In the genomic region with DNA sequence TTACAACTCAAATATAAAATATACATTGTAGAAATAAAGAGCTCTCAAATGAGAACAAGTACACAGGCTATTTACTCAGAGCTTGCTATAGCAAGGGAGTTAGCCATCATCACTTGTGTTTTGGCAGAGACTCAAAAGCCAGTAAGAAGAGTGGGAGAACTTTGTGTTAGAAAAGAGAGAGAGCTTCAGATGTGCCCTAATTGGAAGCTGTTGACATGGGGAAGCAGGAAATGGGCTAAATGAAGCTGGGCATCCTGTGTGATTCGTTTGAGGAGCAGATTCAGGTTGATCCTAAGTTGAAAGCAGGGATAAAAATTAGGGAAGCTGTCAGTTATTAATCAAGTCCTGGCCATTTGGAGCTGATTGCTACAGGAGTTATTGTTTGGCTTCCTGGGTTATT, we compare ENCODE assay signal across 23 cellular contexts.
A peak's percentile ranks its signal among the peaks of the same experiment; 100 is the strongest.
DNase-seq lines count a peak whose midpoint lies in the region; ATAC-seq and TF ChIP-seq lines count a peak whose summit lies in the region.
"Had no signal": no experiment of that assay in that cellular context is flagged by ENCODE, and none has a peak within 500 bp of the region (broad histone marks: within the 10 kb centered on the region; RNA-seq: fewer than 3 reads in every experiment).

No MANE protein-coding gene starts in this region.

- H3K79me2 ChIP-seq in GM23338 (replicated peaks; ENCODE audit: insufficient read depth): no peaks in the 10 kb centered on the region

- TF ChIP-seq CTCF in GM23338 (conservative IDR thresholded peaks at IDR 0.05; ENCODE audit: low read depth in 2 of 2): no peak
- TF ChIP-seq CTCF in foreskin fibroblast (IDR thresholded peaks at IDR 0.05; ENCODE audit: low read depth, low read length): no peak

- H3K27ac ChIP-seq in GM23338 (ENCODE audit: low read depth): peak overlapping the region; percentile 93; the same call in 1 of the 2 replicates

- no peaks in the 10 kb centered on the region for H3K27me3 Mint-ChIP-seq in GM23338 (ENCODE audit: insufficient read depth, low read depth, poor library complexity)
- no peaks in the 10 kb centered on the region for H3K27me3 Mint-ChIP-seq in activated T-helper 17 cell treated with anti-CD3 and anti-CD28 coated beads, Interleukin-2, amount 50 U/mL, for 72 hours

- H3K36me3 Mint-ChIP-seq in GM23338 (ENCODE audit: low read depth): peaks cover 25% of the 10 kb centered on the region
- no peaks in the 10 kb centered on the region for H3K36me3 Mint-ChIP-seq in activated T-helper 17 cell treated with anti-CD3 and anti-CD28 coated beads, Interleukin-2, amount 50 U/mL, for 72 hours (ENCODE audit: low read depth)
- H3K36me3 Mint-ChIP-seq: CD14-positive monocyte had no signal

- H3K27ac Mint-ChIP-seq in GM23338: no peak overlapping the region
- H3K27ac Mint-ChIP-seq in activated T-helper 17 cell treated with anti-CD3 and anti-CD28 coated beads, Interleukin-2, amount 50 U/mL, for 72 hours: no peak overlapping the region
- H3K27ac Mint-ChIP-seq: T-helper 2 cell treated with Interferon-gamma antibody and Interleukin-4, amounts not matched to agents 5 μg/mL and 100 μg/mL, for 36 hours had no signal

- H3K4me1 Mint-ChIP-seq in GM23338: no peaks in the 10 kb centered on the region; the same call in 2 of the 3 replicates
- H3K4me1 Mint-ChIP-seq in activated T-helper 17 cell treated with anti-CD3 and anti-CD28 coated beads, Interleukin-2, amount 50 U/mL, for 72 hours: no peaks in the 10 kb centered on the region
- H3K4me1 Mint-ChIP-seq: CD14-positive monocyte had no signal

- peaks cover 29% of the 10 kb centered on the region for H3K9me3 Mint-ChIP-seq in GM23338
- peaks cover 3% of the 10 kb centered on the region for H3K9me3 Mint-ChIP-seq in activated T-helper 17 cell treated with anti-CD3 and anti-CD28 coated beads, Interleukin-2, amount 50 U/mL, for 72 hours

- no peak overlapping the region for H3K4me3 ChIP-seq in GM23338
- H3K4me3 ChIP-seq in foreskin fibroblast (ENCODE audit: low read depth in 1 of 2, low read length in 2 of 2): no peak overlapping the region
- H3K4me3 ChIP-seq: HAP-1 had no signal

- H3K4me1 ChIP-seq in GM23338 (ENCODE audit: insufficient read depth): peaks cover 9% of the 10 kb centered on the region; the same call in 1 of the 2 replicates
- H3K4me1 ChIP-seq: HAP-1 had no signal

- DNase-seq in DMS53 (lab: John Stamatoyannopoulos, UW): peak; percentile 21
- no peak for DNase-seq in DMS53 treated with DMSO at 0.1 percent for 48 hours (lab: John Stamatoyannopoulos, UW; ENCODE audit: unreplicated experiment)
- no peak for DNase-seq in GM23338 (ENCODE audit: low spot score)
- DNase-seq in NCI-H226: peak; percentile 26
- DNase-seq in inferior parietal cortex (ENCODE audit: extremely low spot score): peak; percentile 5
- DNase-seq in C1 segment of cervical spinal cord (lab: John Stamatoyannopoulos, UW): no peak
- no peak for DNase-seq in foreskin fibroblast
- DNase-seq: 8988T; AML-193; DND-41; KG1; NCI-H1417 treated with DMSO at 0.1 percent for 48 hours; NCI-H187; NCI-H345; NCI-H526 treated with DMSO at 0.1 percent for 48 hours; NK-92 treated with Interleukin-12 subunit alpha and Interleukin-12 subunit beta, amount 100 ng/mL, for 24 hours; SIG-M5 had no signal

- no peaks in the 10 kb centered on the region for H4K20me1 ChIP-seq in GM23338 (replicated peaks; ENCODE audit: insufficient read depth)

- ATAC-seq in GM23338: no peak
- no peak for ATAC-seq in activated T-helper 17 cell treated with anti-CD3 and anti-CD28 coated beads, Interleukin-2, amount 50 U/mL, for 72 hours (replicated peaks)
- ATAC-seq: Panc1, SK-N-SH treated with all-trans-retinoic acid at 6 μM for 48 hours had no signal

- H2AFZ ChIP-seq in GM23338: no peak overlapping the region

- no peak overlapping the region for H3K4me2 ChIP-seq in GM23338

- no peaks in the 10 kb centered on the region for H3K9me2 ChIP-seq in GM23338 (ENCODE audit: insufficient read depth)

- H3K36me3 ChIP-seq in GM23338 (ENCODE audit: insufficient read depth): no peaks in the 10 kb centered on the region; the same call in 1 of the 2 replicates
- H3K36me3 ChIP-seq: HAP-1 had no signal

- no peaks in the 10 kb centered on the region for H3F3A ChIP-seq in GM23338 (replicated peaks; ENCODE audit: low read depth)

- no peaks in the 10 kb centered on the region for H3K27me3 ChIP-seq in GM23338 (ENCODE audit: insufficient read depth)

- H3K4me3 Mint-ChIP-seq in GM23338: no peak overlapping the region
- no peak overlapping the region for H3K4me3 Mint-ChIP-seq in activated T-helper 17 cell treated with anti-CD3 and anti-CD28 coated beads, Interleukin-2, amount 50 U/mL, for 72 hours
- H3K4me3 Mint-ChIP-seq: CD14-positive monocyte; T-helper 2 cell treated with Interferon-gamma antibody and Interleukin-4, amounts not matched to agents 5 μg/mL and 100 μg/mL, for 36 hours had no signal

TF ChIP-seq in GM23338, 12 proteins besides CTCF, POLR2A, EP300 and RAD21 (continues in another document):
- TF ChIP-seq EZH2 (IDR thresholded peaks at IDR 0.05; ENCODE audit: low read depth, unreplicated experiment): no peak
- no peak for TF ChIP-seq ZNF114 (CRISPR knock-in tag; IDR thresholded peaks at IDR 0.05)
- TF ChIP-seq NANOG (IDR thresholded peaks at IDR 0.05; ENCODE audit: borderline replicate concordance): no peak
- TF ChIP-seq, protein P1, sequence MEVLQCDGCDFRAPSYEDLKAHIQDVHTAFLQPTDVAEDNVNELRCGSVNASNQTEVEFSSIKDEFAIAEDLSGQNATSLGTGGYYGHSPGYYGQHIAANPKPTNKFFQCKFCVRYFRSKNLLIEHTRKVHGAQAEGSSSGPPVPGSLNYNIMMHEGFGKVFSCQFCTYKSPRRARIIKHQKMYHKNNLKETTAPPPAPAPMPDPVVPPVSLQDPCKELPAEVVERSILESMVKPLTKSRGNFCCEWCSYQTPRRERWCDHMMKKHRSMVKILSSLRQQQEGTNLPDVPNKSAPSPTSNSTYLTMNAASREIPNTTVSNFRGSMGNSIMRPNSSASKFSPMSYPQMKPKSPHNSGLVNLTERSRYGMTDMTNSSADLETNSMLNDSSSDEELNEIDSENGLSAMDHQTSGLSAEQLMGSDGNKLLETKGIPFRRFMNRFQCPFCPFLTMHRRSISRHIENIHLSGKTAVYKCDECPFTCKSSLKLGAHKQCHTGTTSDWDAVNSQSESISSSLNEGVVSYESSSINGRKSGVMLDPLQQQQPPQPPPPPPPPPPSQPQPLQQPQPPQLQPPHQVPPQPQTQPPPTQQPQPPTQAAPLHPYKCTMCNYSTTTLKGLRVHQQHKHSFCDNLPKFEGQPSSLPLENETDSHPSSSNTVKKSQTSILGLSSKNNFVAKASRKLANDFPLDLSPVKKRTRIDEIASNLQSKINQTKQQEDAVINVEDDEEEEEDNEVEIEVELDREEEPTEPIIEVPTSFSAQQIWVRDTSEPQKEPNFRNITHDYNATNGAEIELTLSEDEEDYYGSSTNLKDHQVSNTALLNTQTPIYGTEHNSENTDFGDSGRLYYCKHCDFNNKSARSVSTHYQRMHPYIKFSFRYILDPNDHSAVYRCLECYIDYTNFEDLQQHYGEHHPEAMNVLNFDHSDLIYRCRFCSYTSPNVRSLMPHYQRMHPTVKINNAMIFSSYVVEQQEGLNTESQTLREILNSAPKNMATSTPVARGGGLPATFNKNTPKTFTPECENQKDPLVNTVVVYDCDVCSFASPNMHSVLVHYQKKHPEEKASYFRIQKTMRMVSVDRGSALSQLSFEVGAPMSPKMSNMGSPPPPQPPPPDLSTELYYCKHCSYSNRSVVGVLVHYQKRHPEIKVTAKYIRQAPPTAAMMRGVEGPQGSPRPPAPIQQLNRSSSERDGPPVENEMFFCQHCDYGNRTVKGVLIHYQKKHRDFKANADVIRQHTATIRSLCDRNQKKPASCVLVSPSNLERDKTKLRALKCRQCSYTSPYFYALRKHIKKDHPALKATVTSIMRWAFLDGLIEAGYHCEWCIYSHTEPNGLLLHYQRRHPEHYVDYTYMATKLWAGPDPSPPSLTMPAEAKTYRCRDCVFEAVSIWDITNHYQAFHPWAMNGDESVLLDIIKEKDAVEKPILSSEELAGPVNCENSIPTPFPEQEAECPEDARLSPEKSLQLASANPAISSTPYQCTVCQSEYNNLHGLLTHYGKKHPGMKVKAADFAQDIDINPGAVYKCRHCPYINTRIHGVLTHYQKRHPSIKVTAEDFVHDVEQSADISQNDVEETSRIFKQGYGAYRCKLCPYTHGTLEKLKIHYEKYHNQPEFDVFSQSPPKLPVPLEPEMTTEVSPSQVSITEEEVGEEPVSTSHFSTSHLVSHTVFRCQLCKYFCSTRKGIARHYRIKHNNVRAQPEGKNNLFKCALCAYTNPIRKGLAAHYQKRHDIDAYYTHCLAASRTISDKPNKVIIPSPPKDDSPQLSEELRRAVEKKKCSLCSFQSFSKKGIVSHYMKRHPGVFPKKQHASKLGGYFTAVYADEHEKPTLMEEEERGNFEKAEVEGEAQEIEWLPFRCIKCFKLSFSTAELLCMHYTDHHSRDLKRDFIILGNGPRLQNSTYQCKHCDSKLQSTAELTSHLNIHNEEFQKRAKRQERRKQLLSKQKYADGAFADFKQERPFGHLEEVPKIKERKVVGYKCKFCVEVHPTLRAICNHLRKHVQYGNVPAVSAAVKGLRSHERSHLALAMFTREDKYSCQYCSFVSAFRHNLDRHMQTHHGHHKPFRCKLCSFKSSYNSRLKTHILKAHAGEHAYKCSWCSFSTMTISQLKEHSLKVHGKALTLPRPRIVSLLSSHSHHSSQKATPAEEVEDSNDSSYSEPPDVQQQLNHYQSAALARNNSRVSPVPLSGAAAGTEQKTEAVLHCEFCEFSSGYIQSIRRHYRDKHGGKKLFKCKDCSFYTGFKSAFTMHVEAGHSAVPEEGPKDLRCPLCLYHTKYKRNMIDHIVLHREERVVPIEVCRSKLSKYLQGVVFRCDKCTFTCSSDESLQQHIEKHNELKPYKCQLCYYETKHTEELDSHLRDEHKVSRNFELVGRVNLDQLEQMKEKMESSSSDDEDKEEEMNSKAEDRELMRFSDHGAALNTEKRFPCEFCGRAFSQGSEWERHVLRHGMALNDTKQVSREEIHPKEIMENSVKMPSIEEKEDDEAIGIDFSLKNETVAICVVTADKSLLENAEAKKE (CRISPR knock-in tag; IDR thresholded peaks at IDR 0.05): no peak

Comparison
In these comparisons a context has a peak if more than half of its experiments do, and no peak if none do; other contexts are left out.
1. DNase-seq: peak in DMS53 (single experiment), NCI-H226 (single experiment) and inferior parietal cortex (single experiment); none in DMS53 treated with DMSO at 0.1 percent for 48 hours (single experiment), GM23338 (single experiment), C1 segment of cervical spinal cord (0 of 14) and foreskin fibroblast (0 of 2).